Comparison of ENCODE assay signal across 1 cellular context in the genomic region with DNA sequence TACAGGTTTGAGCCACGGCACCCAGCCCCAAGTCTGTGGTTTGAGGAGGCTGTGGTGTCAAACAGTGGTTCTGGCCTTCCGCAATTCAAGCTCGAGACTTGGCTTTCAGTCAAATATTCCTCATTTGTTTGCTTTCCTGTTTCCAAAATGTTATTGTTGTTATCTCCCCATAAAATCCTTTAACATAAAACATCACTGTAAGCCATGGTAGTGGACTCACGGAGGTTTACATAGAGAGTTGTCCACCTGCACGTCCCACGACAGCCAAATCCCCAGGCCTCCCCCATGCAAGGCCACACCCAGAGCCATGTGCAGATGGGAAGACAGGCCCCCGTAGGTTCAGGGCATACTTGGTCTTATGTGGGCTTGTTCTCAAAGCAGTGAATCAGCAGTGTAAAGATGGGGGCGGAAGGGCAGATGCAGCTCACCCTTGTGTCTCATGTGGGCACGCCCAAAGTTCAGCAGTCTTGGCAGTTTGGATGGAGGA.
TF ChIP-seq lines count a peak whose summit lies in the region.

No MANE protein-coding gene starts in this region.

TF ChIP-seq in K562, 482 proteins besides CTCF, POLR2A, EP300 and RAD21:
- TF ChIP-seq, protein P1, sequence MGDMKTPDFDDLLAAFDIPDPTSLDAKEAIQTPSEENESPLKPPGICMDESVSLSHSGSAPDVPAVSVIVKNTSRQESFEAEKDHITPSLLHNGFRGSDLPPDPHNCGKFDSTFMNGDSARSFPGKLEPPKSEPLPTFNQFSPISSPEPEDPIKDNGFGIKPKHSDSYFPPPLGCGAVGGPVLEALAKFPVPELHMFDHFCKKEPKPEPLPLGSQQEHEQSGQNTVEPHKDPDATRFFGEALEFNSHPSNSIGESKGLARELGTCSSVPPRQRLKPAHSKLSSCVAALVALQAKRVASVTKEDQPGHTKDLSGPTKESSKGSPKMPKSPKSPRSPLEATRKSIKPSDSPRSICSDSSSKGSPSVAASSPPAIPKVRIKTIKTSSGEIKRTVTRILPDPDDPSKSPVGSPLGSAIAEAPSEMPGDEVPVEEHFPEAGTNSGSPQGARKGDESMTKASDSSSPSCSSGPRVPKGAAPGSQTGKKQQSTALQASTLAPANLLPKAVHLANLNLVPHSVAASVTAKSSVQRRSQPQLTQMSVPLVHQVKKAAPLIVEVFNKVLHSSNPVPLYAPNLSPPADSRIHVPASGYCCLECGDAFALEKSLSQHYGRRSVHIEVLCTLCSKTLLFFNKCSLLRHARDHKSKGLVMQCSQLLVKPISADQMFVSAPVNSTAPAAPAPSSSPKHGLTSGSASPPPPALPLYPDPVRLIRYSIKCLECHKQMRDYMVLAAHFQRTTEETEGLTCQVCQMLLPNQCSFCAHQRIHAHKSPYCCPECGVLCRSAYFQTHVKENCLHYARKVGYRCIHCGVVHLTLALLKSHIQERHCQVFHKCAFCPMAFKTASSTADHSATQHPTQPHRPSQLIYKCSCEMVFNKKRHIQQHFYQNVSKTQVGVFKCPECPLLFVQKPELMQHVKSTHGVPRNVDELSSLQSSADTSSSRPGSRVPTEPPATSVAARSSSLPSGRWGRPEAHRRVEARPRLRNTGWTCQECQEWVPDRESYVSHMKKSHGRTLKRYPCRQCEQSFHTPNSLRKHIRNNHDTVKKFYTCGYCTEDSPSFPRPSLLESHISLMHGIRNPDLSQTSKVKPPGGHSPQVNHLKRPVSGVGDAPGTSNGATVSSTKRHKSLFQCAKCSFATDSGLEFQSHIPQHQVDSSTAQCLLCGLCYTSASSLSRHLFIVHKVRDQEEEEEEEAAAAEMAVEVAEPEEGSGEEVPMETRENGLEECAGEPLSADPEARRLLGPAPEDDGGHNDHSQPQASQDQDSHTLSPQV (IDR thresholded peaks at IDR 0.05), result peak; percentile 54; the same call in 1 of the 2 replicates
- TF ChIP-seq, protein P2, sequence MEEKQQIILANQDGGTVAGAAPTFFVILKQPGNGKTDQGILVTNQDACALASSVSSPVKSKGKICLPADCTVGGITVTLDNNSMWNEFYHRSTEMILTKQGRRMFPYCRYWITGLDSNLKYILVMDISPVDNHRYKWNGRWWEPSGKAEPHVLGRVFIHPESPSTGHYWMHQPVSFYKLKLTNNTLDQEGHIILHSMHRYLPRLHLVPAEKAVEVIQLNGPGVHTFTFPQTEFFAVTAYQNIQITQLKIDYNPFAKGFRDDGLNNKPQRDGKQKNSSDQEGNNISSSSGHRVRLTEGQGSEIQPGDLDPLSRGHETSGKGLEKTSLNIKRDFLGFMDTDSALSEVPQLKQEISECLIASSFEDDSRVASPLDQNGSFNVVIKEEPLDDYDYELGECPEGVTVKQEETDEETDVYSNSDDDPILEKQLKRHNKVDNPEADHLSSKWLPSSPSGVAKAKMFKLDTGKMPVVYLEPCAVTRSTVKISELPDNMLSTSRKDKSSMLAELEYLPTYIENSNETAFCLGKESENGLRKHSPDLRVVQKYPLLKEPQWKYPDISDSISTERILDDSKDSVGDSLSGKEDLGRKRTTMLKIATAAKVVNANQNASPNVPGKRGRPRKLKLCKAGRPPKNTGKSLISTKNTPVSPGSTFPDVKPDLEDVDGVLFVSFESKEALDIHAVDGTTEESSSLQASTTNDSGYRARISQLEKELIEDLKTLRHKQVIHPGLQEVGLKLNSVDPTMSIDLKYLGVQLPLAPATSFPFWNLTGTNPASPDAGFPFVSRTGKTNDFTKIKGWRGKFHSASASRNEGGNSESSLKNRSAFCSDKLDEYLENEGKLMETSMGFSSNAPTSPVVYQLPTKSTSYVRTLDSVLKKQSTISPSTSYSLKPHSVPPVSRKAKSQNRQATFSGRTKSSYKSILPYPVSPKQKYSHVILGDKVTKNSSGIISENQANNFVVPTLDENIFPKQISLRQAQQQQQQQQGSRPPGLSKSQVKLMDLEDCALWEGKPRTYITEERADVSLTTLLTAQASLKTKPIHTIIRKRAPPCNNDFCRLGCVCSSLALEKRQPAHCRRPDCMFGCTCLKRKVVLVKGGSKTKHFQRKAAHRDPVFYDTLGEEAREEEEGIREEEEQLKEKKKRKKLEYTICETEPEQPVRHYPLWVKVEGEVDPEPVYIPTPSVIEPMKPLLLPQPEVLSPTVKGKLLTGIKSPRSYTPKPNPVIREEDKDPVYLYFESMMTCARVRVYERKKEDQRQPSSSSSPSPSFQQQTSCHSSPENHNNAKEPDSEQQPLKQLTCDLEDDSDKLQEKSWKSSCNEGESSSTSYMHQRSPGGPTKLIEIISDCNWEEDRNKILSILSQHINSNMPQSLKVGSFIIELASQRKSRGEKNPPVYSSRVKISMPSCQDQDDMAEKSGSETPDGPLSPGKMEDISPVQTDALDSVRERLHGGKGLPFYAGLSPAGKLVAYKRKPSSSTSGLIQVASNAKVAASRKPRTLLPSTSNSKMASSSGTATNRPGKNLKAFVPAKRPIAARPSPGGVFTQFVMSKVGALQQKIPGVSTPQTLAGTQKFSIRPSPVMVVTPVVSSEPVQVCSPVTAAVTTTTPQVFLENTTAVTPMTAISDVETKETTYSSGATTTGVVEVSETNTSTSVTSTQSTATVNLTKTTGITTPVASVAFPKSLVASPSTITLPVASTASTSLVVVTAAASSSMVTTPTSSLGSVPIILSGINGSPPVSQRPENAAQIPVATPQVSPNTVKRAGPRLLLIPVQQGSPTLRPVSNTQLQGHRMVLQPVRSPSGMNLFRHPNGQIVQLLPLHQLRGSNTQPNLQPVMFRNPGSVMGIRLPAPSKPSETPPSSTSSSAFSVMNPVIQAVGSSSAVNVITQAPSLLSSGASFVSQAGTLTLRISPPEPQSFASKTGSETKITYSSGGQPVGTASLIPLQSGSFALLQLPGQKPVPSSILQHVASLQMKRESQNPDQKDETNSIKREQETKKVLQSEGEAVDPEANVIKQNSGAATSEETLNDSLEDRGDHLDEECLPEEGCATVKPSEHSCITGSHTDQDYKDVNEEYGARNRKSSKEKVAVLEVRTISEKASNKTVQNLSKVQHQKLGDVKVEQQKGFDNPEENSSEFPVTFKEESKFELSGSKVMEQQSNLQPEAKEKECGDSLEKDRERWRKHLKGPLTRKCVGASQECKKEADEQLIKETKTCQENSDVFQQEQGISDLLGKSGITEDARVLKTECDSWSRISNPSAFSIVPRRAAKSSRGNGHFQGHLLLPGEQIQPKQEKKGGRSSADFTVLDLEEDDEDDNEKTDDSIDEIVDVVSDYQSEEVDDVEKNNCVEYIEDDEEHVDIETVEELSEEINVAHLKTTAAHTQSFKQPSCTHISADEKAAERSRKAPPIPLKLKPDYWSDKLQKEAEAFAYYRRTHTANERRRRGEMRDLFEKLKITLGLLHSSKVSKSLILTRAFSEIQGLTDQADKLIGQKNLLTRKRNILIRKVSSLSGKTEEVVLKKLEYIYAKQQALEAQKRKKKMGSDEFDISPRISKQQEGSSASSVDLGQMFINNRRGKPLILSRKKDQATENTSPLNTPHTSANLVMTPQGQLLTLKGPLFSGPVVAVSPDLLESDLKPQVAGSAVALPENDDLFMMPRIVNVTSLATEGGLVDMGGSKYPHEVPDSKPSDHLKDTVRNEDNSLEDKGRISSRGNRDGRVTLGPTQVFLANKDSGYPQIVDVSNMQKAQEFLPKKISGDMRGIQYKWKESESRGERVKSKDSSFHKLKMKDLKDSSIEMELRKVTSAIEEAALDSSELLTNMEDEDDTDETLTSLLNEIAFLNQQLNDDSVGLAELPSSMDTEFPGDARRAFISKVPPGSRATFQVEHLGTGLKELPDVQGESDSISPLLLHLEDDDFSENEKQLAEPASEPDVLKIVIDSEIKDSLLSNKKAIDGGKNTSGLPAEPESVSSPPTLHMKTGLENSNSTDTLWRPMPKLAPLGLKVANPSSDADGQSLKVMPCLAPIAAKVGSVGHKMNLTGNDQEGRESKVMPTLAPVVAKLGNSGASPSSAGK (IDR thresholded peaks at IDR 0.05), result peak; percentile 58
- TF ChIP-seq EGR1 (conservative IDR thresholded peaks at IDR 0.05), result peak; percentile 59
- peak; percentile 23; the same call in 1 of the 2 replicates for TF ChIP-seq NFE2 (IDR thresholded peaks at IDR 0.05; ENCODE audit: low read depth)
- no peak for TF ChIP-seq ZNF408 (CRISPR knock-in tag; IDR thresholded peaks at IDR 0.05; ENCODE audit: low read depth)
- no peak for TF ChIP-seq ZNF384 (IDR thresholded peaks at IDR 0.05; ENCODE audit: low read depth, low read length)
